37 cellular contexts compared by ENCODE assay signal in the genomic region with DNA sequence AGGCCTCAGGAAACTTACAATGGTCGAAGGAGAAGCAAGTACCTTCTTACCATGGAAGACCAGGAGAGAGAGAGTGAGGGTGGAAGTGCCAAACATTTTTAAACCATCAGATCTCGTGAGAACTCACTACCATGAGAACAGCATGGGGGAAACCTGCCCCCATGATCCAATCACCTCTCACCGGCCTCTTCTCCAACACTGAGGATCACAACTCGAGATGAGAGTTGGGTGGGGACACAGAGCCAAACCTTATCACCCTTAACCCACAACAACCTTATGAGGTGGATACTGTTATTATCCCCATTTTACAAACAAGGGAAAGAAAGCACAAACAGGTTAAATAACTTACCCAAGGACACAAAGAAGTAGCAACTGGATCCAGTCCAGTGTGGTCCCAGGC.
"Had no signal": no experiment of that assay in that cellular context is flagged by ENCODE, and none has a peak within 500 bp of the region (broad histone marks: within the 10 kb centered on the region; RNA-seq: fewer than 3 reads in every experiment).

No MANE protein-coding gene starts in this region.

- H3K4me3 Mint-ChIP-seq: activated B cell treated with CpG ODN at 0.5 μM for 24 hours; activated CD4-positive, alpha-beta memory T cell treated with anti-CD3 and anti-CD28 coated beads for 36 hours; activated CD4-positive, alpha-beta T cell treated with anti-CD3 and anti-CD28 coated beads, Interleukin-2, amount 10 ng/mL, durations not matched to agents 24 days and 14 days; activated CD8-positive, alpha-beta T cell treated with anti-CD3 and anti-CD28 coated beads for 36 hours; activated naive CD4-positive, alpha-beta T cell treated with anti-CD3 and anti-CD28 coated beads, Interleukin-2, amount 10 ng/mL, durations not matched to agents 7 days and 5 days; activated naive CD4-positive, alpha-beta T cell treated with anti-CD3 and anti-CD28 coated beads, Interleukin-2, amount 50 U/mL, for 24 hours; activated naive CD8-positive, alpha-beta T cell; activated naive CD8-positive, alpha-beta T cell treated with anti-CD3 and anti-CD28 coated beads, Interleukin-2, amount 10 ng/mL, durations not matched to agents 7 days and 5 days; activated naive CD8-positive, alpha-beta T cell treated with anti-CD3 and anti-CD28 coated beads, Interleukin-2, amount 50 U/mL, for 24 hours; activated T-cell treated with anti-CD3 and anti-CD28 coated beads, Interleukin-2, amount 50 U/mL, for 4 hours; activated T-cell treated with anti-CD3 and anti-CD28 coated beads, Interleukin-2, amount 50 U/mL, for 72 hours; activated T-helper 1 cell treated with anti-CD3 and anti-CD28 coated beads, Interleukin-12 subunit alpha, Interleukin-12 subunit beta, Interleukin-2, Interleukin-4 antibody, amounts not matched to agents 30 ng/mL and 10 ng/mL and 1 ng/mL, durations not matched to agents 14 hours and 24 hours and 36 hours; brain; central memory CD8-positive, alpha-beta T cell; T-helper 1 cell treated with Interleukin-12 subunit alpha and Interleukin-12 subunit beta and Interleukin-4 antibody, amounts not matched to agents 30 μg/mL and 1 μg/mL, for 36 hours; T-helper 2 cell treated with Interferon-gamma antibody and Interleukin-4, amounts not matched to agents 5 μg/mL and 100 μg/mL, for 36 hours had no signal

- DNase-seq: activated B cell treated with CpG ODN at 0.5 μM for 24 hours; activated CD4-positive, alpha-beta memory T cell treated with anti-CD3 and anti-CD28 coated beads for 36 hours; activated CD4-positive, alpha-beta T cell treated with anti-CD3 and anti-CD28 coated beads for 4 hours; activated CD4-positive, alpha-beta T cell treated with anti-CD3 and anti-CD28 coated beads, Interleukin-2, amount 10 ng/mL, durations not matched to agents 24 days and 14 days; activated CD4-positive, alpha-beta T cell treated with anti-CD3 and anti-CD28 coated beads, Interleukin-2, amount 50 U/mL, for 1 hour; activated CD4-positive, alpha-beta T cell treated with anti-CD3 and anti-CD28 coated beads, Interleukin-2, amount 50 U/mL, for 4 hours; activated CD4-positive, CD25-positive, alpha-beta regulatory T cell treated with anti-CD3 and anti-CD28 coated beads, Interleukin-2, amount 50 U/mL, for 72 hours; activated CD8-positive, alpha-beta memory T cell treated with anti-CD3 and anti-CD28 coated beads, Interleukin-2, amount 50 U/mL, for 4 hours; activated CD8-positive, alpha-beta T cell treated with anti-CD3 and anti-CD28 coated beads for 36 hours; activated effector memory CD4-positive, alpha-beta T cell treated with Interleukin-2 at 50 U/mL for 16 hours; activated gamma-delta T cell; activated naive CD4-positive, alpha-beta T cell treated with anti-CD3 and anti-CD28 coated beads, Interleukin-2, amount 10 ng/mL, durations not matched to agents 7 days and 5 days; activated naive CD4-positive, alpha-beta T cell treated with Interleukin-2 at 50 U/mL for 16 hours; activated naive CD8-positive, alpha-beta T cell treated with anti-CD3 and anti-CD28 coated beads, Interleukin-2, amount 10 ng/mL, durations not matched to agents 7 days and 5 days; activated naive CD8-positive, alpha-beta T cell treated with anti-CD3 and anti-CD28 coated beads, Interleukin-2, amount 50 U/mL, for 24 hours; activated T-cell treated with anti-CD3 and anti-CD28 coated beads for 4 hours; activated T-cell treated with anti-CD3 and anti-CD28 coated beads, Interleukin-2, amount 50 U/mL, for 1 hour; activated T-cell treated with anti-CD3 and anti-CD28 coated beads, Interleukin-2, amount 50 U/mL, for 4 hours; activated T-cell treated with anti-CD3 and anti-CD28 coated beads, Interleukin-2, amount 50 U/mL, for 72 hours; amygdala; anterior cingulate cortex; caudate nucleus; cerebellar nuclear complex; T-helper 1 cell; T-helper 2 cell; T-helper 9 cell had no signal

- H3K36me3 Mint-ChIP-seq: activated CD4-positive, alpha-beta memory T cell treated with anti-CD3 and anti-CD28 coated beads for 36 hours; activated naive CD4-positive, alpha-beta T cell treated with anti-CD3 and anti-CD28 coated beads, Interleukin-2, amount 50 U/mL, for 24 hours; activated naive CD8-positive, alpha-beta T cell; activated naive CD8-positive, alpha-beta T cell treated with anti-CD3 and anti-CD28 coated beads, Interleukin-2, amount 10 ng/mL, durations not matched to agents 7 days and 5 days had no signal

- H3K27me3 Mint-ChIP-seq: activated B cell treated with CpG ODN at 0.5 μM for 24 hours; activated CD4-positive, alpha-beta memory T cell treated with anti-CD3 and anti-CD28 coated beads for 36 hours; activated CD4-positive, alpha-beta T cell treated with anti-CD3 and anti-CD28 coated beads, Interleukin-2, amount 10 ng/mL, durations not matched to agents 24 days and 14 days; activated CD8-positive, alpha-beta T cell treated with anti-CD3 and anti-CD28 coated beads for 36 hours; activated naive CD4-positive, alpha-beta T cell treated with anti-CD3 and anti-CD28 coated beads, Interleukin-2, amount 50 U/mL, for 24 hours; activated naive CD8-positive, alpha-beta T cell; activated naive CD8-positive, alpha-beta T cell treated with anti-CD3 and anti-CD28 coated beads, Interleukin-2, amount 10 ng/mL, durations not matched to agents 7 days and 5 days; activated naive CD8-positive, alpha-beta T cell treated with anti-CD3 and anti-CD28 coated beads, Interleukin-2, amount 50 U/mL, for 24 hours; brain; central memory CD8-positive, alpha-beta T cell had no signal

- H3K27ac Mint-ChIP-seq: activated B cell treated with CpG ODN at 0.5 μM for 24 hours; activated CD4-positive, alpha-beta memory T cell treated with anti-CD3 and anti-CD28 coated beads for 36 hours; activated CD4-positive, alpha-beta T cell treated with anti-CD3 and anti-CD28 coated beads, Interleukin-2, amount 10 ng/mL, durations not matched to agents 24 days and 14 days; activated CD8-positive, alpha-beta T cell treated with anti-CD3 and anti-CD28 coated beads for 36 hours; activated naive CD4-positive, alpha-beta T cell treated with anti-CD3 and anti-CD28 coated beads, Interleukin-2, amount 10 ng/mL, durations not matched to agents 7 days and 5 days; activated naive CD4-positive, alpha-beta T cell treated with anti-CD3 and anti-CD28 coated beads, Interleukin-2, amount 50 U/mL, for 24 hours; activated naive CD8-positive, alpha-beta T cell; activated naive CD8-positive, alpha-beta T cell treated with anti-CD3 and anti-CD28 coated beads, Interleukin-2, amount 10 ng/mL, durations not matched to agents 7 days and 5 days; activated naive CD8-positive, alpha-beta T cell treated with anti-CD3 and anti-CD28 coated beads, Interleukin-2, amount 50 U/mL, for 24 hours; activated T-helper 1 cell treated with anti-CD3 and anti-CD28 coated beads, Interleukin-12 subunit alpha, Interleukin-12 subunit beta, Interleukin-2, Interleukin-4 antibody, amounts not matched to agents 30 ng/mL and 10 ng/mL and 1 ng/mL, durations not matched to agents 14 hours and 24 hours and 36 hours; activated T-helper 2 cell treated with anti-CD3 and anti-CD28 coated beads, Interferon-gamma antibody, Interleukin-2, Interleukin-4, amounts not matched to agents 10 μg/mL and 5 μg/mL and 100 μg/mL, durations not matched to agents 14 hours and 24 hours and 36 hours; brain; T-helper 1 cell treated with Interleukin-12 subunit alpha and Interleukin-12 subunit beta and Interleukin-4 antibody, amounts not matched to agents 30 μg/mL and 1 μg/mL, for 36 hours; T-helper 2 cell treated with Interferon-gamma antibody and Interleukin-4, amounts not matched to agents 5 μg/mL and 100 μg/mL, for 36 hours had no signal

- ATAC-seq: activated CD8-positive, alpha-beta T cell treated with anti-CD3 and anti-CD28 coated beads for 36 hours; activated naive CD8-positive, alpha-beta T cell treated with anti-CD3 and anti-CD28 coated beads, Interleukin-2, amount 50 U/mL, for 24 hours; activated T-cell treated with anti-CD3 and anti-CD28 coated beads, Interleukin-2, amount 50 U/mL, for 4 hours; activated T-cell treated with anti-CD3 and anti-CD28 coated beads, Interleukin-2, amount 50 U/mL, for 72 hours had no signal

- H3K27ac ChIP-seq: ascending aorta, cardiac muscle cell, VCaP had no signal

- H3K36me3 ChIP-seq: ascending aorta, cardiac muscle cell had no signal

- H3K9me3 Mint-ChIP-seq: activated B cell treated with CpG ODN at 0.5 μM for 24 hours; activated CD4-positive, alpha-beta memory T cell treated with anti-CD3 and anti-CD28 coated beads for 36 hours; activated CD4-positive, alpha-beta T cell treated with anti-CD3 and anti-CD28 coated beads, Interleukin-2, amount 10 ng/mL, durations not matched to agents 24 days and 14 days; activated CD8-positive, alpha-beta T cell treated with anti-CD3 and anti-CD28 coated beads for 36 hours; activated naive CD4-positive, alpha-beta T cell treated with anti-CD3 and anti-CD28 coated beads, Interleukin-2, amount 10 ng/mL, durations not matched to agents 7 days and 5 days; activated naive CD4-positive, alpha-beta T cell treated with anti-CD3 and anti-CD28 coated beads, Interleukin-2, amount 50 U/mL, for 24 hours; activated naive CD8-positive, alpha-beta T cell treated with anti-CD3 and anti-CD28 coated beads, Interleukin-2, amount 10 ng/mL, durations not matched to agents 7 days and 5 days; activated naive CD8-positive, alpha-beta T cell treated with anti-CD3 and anti-CD28 coated beads, Interleukin-2, amount 50 U/mL, for 24 hours; activated T-cell treated with anti-CD3 and anti-CD28 coated beads, Interleukin-2, amount 50 U/mL, for 4 hours; activated T-cell treated with anti-CD3 and anti-CD28 coated beads, Interleukin-2, amount 50 U/mL, for 72 hours; activated T-helper 1 cell treated with anti-CD3 and anti-CD28 coated beads, Interleukin-12 subunit alpha, Interleukin-12 subunit beta, Interleukin-2, Interleukin-4 antibody, amounts not matched to agents 30 ng/mL and 10 ng/mL and 1 ng/mL, durations not matched to agents 14 hours and 24 hours and 36 hours; activated T-helper 2 cell treated with anti-CD3 and anti-CD28 coated beads, Interferon-gamma antibody, Interleukin-2, Interleukin-4, amounts not matched to agents 10 μg/mL and 5 μg/mL and 100 μg/mL, durations not matched to agents 14 hours and 24 hours and 36 hours; central memory CD8-positive, alpha-beta T cell; T-helper 1 cell treated with Interleukin-12 subunit alpha and Interleukin-12 subunit beta and Interleukin-4 antibody, amounts not matched to agents 30 μg/mL and 1 μg/mL, for 36 hours; T-helper 2 cell treated with Interferon-gamma antibody and Interleukin-4, amounts not matched to agents 5 μg/mL and 100 μg/mL, for 36 hours had no signal

- H3K4me3 ChIP-seq: ascending aorta, cardiac muscle cell had no signal

- H3K27me3 ChIP-seq: ascending aorta, cardiac muscle cell had no signal

- H3K9me3 ChIP-seq: ascending aorta had no signal
